Comparison of ENCODE assay signal across 1 cellular context in the genomic region with DNA sequence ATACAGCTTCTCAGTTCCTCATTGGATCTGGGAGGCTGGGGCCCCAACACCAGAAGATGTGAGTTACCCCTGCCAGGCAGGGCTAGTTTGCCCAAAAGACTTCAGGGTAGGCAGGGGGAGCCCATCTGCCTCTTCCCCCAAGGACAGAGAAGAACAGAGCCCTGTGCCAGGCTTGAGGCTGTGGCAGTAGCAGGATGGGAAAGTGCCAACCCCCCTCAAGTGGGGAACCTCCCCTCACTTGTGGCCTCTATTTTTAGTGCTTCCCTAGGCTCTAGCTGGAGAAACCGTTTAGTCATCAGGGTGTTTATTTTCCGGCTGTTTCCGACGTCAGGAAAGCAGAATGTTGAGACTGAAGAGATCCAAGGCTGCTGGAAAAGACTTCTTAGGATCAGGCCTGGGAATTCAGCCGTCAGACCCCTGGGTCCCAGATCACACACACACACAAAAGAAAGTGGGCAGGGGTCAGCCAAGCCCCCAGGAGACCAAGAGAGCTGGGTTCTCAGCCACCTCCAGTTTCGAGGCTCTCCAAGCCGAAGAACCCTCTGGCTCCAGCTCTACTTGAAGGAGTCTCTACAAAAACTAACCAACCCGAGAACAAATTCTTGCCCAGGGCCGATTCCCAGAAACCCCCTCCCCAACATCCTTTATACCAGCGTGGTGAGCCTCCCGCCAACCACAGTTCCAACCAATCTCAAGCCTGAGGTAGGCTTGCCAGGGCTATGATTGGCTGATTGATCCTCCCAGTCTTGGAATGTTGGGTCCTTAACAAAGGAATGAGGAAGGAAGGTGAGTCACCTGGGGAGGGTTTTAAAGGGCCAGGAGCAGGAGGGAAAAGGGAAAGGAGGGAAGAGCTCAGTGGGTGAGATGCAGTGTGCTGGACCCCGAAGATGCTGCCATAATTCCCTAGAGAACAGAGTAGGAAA.
TF ChIP-seq lines count a peak whose summit lies in the region.

No MANE protein-coding gene starts in this region.

TF ChIP-seq in HEK293, 187 proteins besides CTCF, POLR2A, EP300 and RAD21 (continued from another document):
- TF ChIP-seq ZNF544 (tag by site-specific recombination; IDR thresholded peaks at IDR 0.05): no peak
- TF ChIP-seq ZNF560 (tag by site-specific recombination; IDR thresholded peaks at IDR 0.05; ENCODE audit: borderline replicate concordance): no peak
- no peak for TF ChIP-seq ZNF670 (tag by site-specific recombination; IDR thresholded peaks at IDR 0.05; ENCODE audit: low read depth)
- no peak for TF ChIP-seq ZNF354C (tag by site-specific recombination; IDR thresholded peaks at IDR 0.05; ENCODE audit: borderline replicate concordance, low read depth)
- TF ChIP-seq, protein P1, sequence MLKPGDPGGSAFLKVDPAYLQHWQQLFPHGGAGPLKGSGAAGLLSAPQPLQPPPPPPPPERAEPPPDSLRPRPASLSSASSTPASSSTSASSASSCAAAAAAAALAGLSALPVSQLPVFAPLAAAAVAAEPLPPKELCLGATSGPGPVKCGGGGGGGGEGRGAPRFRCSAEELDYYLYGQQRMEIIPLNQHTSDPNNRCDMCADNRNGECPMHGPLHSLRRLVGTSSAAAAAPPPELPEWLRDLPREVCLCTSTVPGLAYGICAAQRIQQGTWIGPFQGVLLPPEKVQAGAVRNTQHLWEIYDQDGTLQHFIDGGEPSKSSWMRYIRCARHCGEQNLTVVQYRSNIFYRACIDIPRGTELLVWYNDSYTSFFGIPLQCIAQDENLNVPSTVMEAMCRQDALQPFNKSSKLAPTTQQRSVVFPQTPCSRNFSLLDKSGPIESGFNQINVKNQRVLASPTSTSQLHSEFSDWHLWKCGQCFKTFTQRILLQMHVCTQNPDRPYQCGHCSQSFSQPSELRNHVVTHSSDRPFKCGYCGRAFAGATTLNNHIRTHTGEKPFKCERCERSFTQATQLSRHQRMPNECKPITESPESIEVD (tag by site-specific recombination; IDR thresholded peaks at IDR 0.05): no peak
- no peak for TF ChIP-seq KLF16 (tag by site-specific recombination; IDR thresholded peaks at IDR 0.05)
- no peak for TF ChIP-seq ZNF747 (tag by site-specific recombination; IDR thresholded peaks at IDR 0.05)
- no peak for TF ChIP-seq ZNF121 (tag by site-specific recombination; IDR thresholded peaks at IDR 0.05)
- TF ChIP-seq ZNF473 (tag by site-specific recombination; IDR thresholded peaks at IDR 0.05): no peak
- TF ChIP-seq GLI4 (tag by site-specific recombination; IDR thresholded peaks at IDR 0.05): no peak
- TF ChIP-seq ZNF501 (tag by site-specific recombination; IDR thresholded peaks at IDR 0.05): no peak
- TF ChIP-seq ZFHX2 (tag by site-specific recombination; conservative IDR thresholded peaks at IDR 0.05): no peak
- TF ChIP-seq, protein P2, sequence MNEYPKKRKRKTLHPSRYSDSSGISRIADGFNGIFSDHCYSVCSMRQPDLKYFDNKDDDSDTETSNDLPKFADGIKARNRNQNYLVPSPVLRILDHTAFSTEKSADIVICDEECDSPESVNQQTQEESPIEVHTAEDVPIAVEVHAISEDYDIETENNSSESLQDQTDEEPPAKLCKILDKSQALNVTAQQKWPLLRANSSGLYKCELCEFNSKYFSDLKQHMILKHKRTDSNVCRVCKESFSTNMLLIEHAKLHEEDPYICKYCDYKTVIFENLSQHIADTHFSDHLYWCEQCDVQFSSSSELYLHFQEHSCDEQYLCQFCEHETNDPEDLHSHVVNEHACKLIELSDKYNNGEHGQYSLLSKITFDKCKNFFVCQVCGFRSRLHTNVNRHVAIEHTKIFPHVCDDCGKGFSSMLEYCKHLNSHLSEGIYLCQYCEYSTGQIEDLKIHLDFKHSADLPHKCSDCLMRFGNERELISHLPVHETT (tag by site-specific recombination; IDR thresholded peaks at IDR 0.05): no peak
- no peak for TF ChIP-seq ZNF394 (tag by site-specific recombination; IDR thresholded peaks at IDR 0.05; ENCODE audit: borderline replicate concordance)
- TF ChIP-seq BCL11A (tag by site-specific recombination; IDR thresholded peaks at IDR 0.05; ENCODE audit: low read depth): no peak
- TF ChIP-seq ZNF768 (tag by site-specific recombination; IDR thresholded peaks at IDR 0.05): no peak
- TF ChIP-seq ZNF558 (tag by site-specific recombination; IDR thresholded peaks at IDR 0.05): no peak
- no peak for TF ChIP-seq ZNF837 (tag by site-specific recombination; IDR thresholded peaks at IDR 0.05)
- no peak for TF ChIP-seq MZF1 (tag by site-specific recombination; IDR thresholded peaks at IDR 0.05; ENCODE audit: borderline replicate concordance)
- TF ChIP-seq ZNF658 (tag by site-specific recombination; IDR thresholded peaks at IDR 0.05): no peak
- TF ChIP-seq OVOL3 (tag by site-specific recombination; IDR thresholded peaks at IDR 0.05): no peak
- TF ChIP-seq, protein P3, sequence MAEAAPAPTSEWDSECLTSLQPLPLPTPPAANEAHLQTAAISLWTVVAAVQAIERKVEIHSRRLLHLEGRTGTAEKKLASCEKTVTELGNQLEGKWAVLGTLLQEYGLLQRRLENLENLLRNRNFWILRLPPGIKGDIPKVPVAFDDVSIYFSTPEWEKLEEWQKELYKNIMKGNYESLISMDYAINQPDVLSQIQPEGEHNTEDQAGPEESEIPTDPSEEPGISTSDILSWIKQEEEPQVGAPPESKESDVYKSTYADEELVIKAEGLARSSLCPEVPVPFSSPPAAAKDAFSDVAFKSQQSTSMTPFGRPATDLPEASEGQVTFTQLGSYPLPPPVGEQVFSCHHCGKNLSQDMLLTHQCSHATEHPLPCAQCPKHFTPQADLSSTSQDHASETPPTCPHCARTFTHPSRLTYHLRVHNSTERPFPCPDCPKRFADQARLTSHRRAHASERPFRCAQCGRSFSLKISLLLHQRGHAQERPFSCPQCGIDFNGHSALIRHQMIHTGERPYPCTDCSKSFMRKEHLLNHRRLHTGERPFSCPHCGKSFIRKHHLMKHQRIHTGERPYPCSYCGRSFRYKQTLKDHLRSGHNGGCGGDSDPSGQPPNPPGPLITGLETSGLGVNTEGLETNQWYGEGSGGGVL (tag by site-specific recombination; IDR thresholded peaks at IDR 0.05): peak; percentile 57
- TF ChIP-seq ZNF416 (tag by site-specific recombination; IDR thresholded peaks at IDR 0.05): no peak
- TF ChIP-seq SETDB1 (IDR thresholded peaks at IDR 0.05; ENCODE audit: insufficient read length, low read length): no peak
- TF ChIP-seq, protein P4, sequence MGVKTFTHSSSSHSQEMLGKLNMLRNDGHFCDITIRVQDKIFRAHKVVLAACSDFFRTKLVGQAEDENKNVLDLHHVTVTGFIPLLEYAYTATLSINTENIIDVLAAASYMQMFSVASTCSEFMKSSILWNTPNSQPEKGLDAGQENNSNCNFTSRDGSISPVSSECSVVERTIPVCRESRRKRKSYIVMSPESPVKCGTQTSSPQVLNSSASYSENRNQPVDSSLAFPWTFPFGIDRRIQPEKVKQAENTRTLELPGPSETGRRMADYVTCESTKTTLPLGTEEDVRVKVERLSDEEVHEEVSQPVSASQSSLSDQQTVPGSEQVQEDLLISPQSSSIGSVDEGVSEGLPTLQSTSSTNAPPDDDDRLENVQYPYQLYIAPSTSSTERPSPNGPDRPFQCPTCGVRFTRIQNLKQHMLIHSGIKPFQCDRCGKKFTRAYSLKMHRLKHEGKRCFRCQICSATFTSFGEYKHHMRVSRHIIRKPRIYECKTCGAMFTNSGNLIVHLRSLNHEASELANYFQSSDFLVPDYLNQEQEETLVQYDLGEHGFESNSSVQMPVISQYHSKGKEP (tag by site-specific recombination; IDR thresholded peaks at IDR 0.05): no peak
